Comparison of ENCODE assay signal across 16 cellular contexts in the genomic region with DNA sequence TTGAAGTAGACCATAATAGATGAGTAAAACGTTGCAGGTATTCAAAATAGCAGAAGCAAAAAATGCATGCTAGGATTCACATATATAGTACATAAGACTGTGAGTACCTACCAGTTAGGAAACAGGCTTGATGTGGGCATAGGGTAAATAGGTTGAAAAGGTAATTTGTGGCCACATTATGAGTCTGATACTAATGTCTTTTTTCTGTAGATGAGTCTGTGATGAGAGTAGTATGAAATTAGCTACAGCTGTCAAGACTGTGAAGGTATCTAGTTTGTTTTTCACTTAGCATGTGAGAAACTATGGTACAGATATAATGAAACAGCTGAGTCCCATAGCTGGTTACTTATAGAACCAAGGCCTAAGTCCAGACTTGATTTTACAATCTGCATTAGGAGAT.
"Had no signal": no experiment of that assay in that cellular context is flagged by ENCODE, and none has a peak within 500 bp of the region (broad histone marks: within the 10 kb centered on the region; RNA-seq: fewer than 3 reads in every experiment).

No MANE protein-coding gene starts in this region.

- H3K9me3 ChIP-seq: breast epithelium, left ventricle myocardium inferior, sigmoid colon, thyroid gland, uterus had no signal

- H3K4me3 ChIP-seq: breast epithelium, hepatocyte, left ventricle myocardium inferior, sigmoid colon, thyroid gland, uterus had no signal

- H3K9me3 Mint-ChIP-seq: neural crest cell had no signal

- H3K4me3 Mint-ChIP-seq: neural crest cell had no signal

- H3K4me1 Mint-ChIP-seq: neural crest cell had no signal

- FAIRE-seq: kidney, TTC549 had no signal

- ATAC-seq: SK-N-SH treated with all-trans-retinoic acid at 6 μM for 48 hours had no signal

- H3K27ac ChIP-seq: breast epithelium, hepatocyte, sigmoid colon, thyroid gland, uterus had no signal

- DNase-seq: activated CD4-positive, CD25-positive, alpha-beta regulatory T cell; activated CD8-positive, alpha-beta memory T cell treated with anti-CD3 and anti-CD28 coated beads for 24 hours; kidney; left ventricle myocardium inferior; mesenchymal stem cell; sigmoid colon; stimulated activated CD4-positive, alpha-beta T cell treated with anti-CD3 and anti-CD28 coated beads, Interleukin-12 subunit alpha, Interleukin-12 subunit beta, amount 100 ng/mL, for 4 hours; stimulated activated CD4-positive, alpha-beta T cell treated with anti-CD3 and anti-CD28 coated beads, Interleukin-2, amount 100 ng/mL, for 48 hours; T-helper 2 cell; thyroid gland; uterus had no signal

- H3K4me1 ChIP-seq: breast epithelium, thyroid gland, uterus had no signal

- H3K27me3 ChIP-seq: breast epithelium, hepatocyte, sigmoid colon, thyroid gland, uterus had no signal
